In genomic region chr16:30561212-30561816, GRCh38 we compare ENCODE assay signal across 6 cellular contexts. TPM values are rescaled to one million over a fixed set of nuclear protein-coding genes. Genes with fewer than 3 reads are reported as not detected.
DNase-seq lines count a peak whose midpoint lies in the region; ATAC-seq and TF ChIP-seq lines count a peak whose summit lies in the region.

No MANE protein-coding gene starts in this region.

- TF ChIP-seq POLR2A in lower leg skin (IDR thresholded peaks at IDR 0.05): no peak

- H3K4me1 Mint-ChIP-seq in CD14-positive monocyte (peaks cover 46% of the 10 kb centered on the region), chondrocyte (ENCODE audit: low read depth) (peaks cover 13% of the 10 kb centered on the region)
- peaks cover 25% of the 10 kb centered on the region for H3K4me1 Mint-ChIP-seq in activated T-cell treated with anti-CD3 and anti-CD28 coated beads, Interleukin-2, amount 50 U/mL, for 24 hours (ENCODE audit: low read depth)

- H3K27ac Mint-ChIP-seq in CD14-positive monocyte (peak overlapping the region; percentile 91 to 96 (median 95)), chondrocyte (ENCODE audit: unreplicated experiment) (no peak overlapping the region)
- H3K27ac Mint-ChIP-seq in activated T-cell treated with anti-CD3 and anti-CD28 coated beads, Interleukin-2, amount 50 U/mL, for 24 hours: peak overlapping the region; percentile 85

- ATAC-seq in GM18519 (IDR thresholded peaks at IDR 0.05; ENCODE audit: low FRiP score, unreplicated experiment) (no peak), HG03025 (IDR thresholded peaks at IDR 0.05; ENCODE audit: low FRiP score, unreplicated experiment) (no peak)

- H3K4me3 Mint-ChIP-seq in CD14-positive monocyte (peak overlapping the region; percentile 94 to 97), chondrocyte (ENCODE audit: unreplicated experiment) (no peak overlapping the region)
- H3K4me3 Mint-ChIP-seq in activated T-cell treated with anti-CD3 and anti-CD28 coated beads, Interleukin-2, amount 50 U/mL, for 24 hours: peak overlapping the region; percentile 78

- H3K27me3 Mint-ChIP-seq in CD14-positive monocyte (ENCODE audit: low read depth in 3 of 3) (peaks cover 3 to 5% (median 5%) of the 10 kb centered on the region in 3 donors), chondrocyte (ENCODE audit: low read depth) (no peaks in the 10 kb centered on the region)
- H3K27me3 Mint-ChIP-seq in activated T-cell treated with anti-CD3 and anti-CD28 coated beads, Interleukin-2, amount 50 U/mL, for 24 hours: no peaks in the 10 kb centered on the region

- H3K4me3 ChIP-seq in lower leg skin (ENCODE audit: low read depth, poor library complexity, severe bottlenecking): peak overlapping the region; percentile 14

- no peaks in the 10 kb centered on the region for H3K9me3 Mint-ChIP-seq in CD14-positive monocyte
- no peaks in the 10 kb centered on the region for H3K9me3 Mint-ChIP-seq in activated T-cell treated with anti-CD3 and anti-CD28 coated beads, Interleukin-2, amount 50 U/mL, for 24 hours
- H3K9me3 Mint-ChIP-seq in chondrocyte (ENCODE audit: low read depth): no peaks in the 10 kb centered on the region

- intact Hi-C loops in CD14-positive monocyte (cut with micrococcal nuclease) (no loop called here), lower leg skin (cut with DNase I; ENCODE audit: low total_unique reads) (loop anchor here (10.0 kb wide), 1 partner anchor 73 kb away; no protein-coding TSS in a partner anchor)

- peaks cover under 1 to 2% of the 10 kb centered on the region in 2 donors for H3K36me3 Mint-ChIP-seq in CD14-positive monocyte
- peaks cover 8% of the 10 kb centered on the region for H3K36me3 Mint-ChIP-seq in activated T-cell treated with anti-CD3 and anti-CD28 coated beads, Interleukin-2, amount 50 U/mL, for 24 hours (ENCODE audit: low read depth)
- H3K36me3 Mint-ChIP-seq in chondrocyte (ENCODE audit: low read depth): no peaks in the 10 kb centered on the region

- WGBS in lower leg skin, 2 donors: 25 to 40% methylated on average over 22 to 44 of the region's 45 CpGs

- no peak for DNase-seq in CD14-positive monocyte (ENCODE audit: low spot score)
- peak; percentile 57 for DNase-seq in activated T-cell treated with anti-CD3 and anti-CD28 coated beads, Interleukin-2, amount 50 U/mL, for 24 hours
- DNase-seq in lower leg skin (ENCODE audit: low spot score in 2 of 2): no peak
- DNase-seq in chondrocyte (ENCODE audit: low spot score): no peak

- no peak for TF ChIP-seq CTCF in CD14-positive monocyte (IDR thresholded peaks at IDR 0.05)
- no peak for TF ChIP-seq CTCF in lower leg skin (IDR thresholded peaks at IDR 0.05)
- no peak for TF ChIP-seq CTCF in chondrocyte (IDR thresholded peaks at IDR 0.05)

RNA-seq across cellular contexts. Expression of gene ZNF764, which starts 3.1 kb away (rescaled TPM):
- 1 to 10 TPM in 1 of 2 donors, under 1 TPM in 1; 0.94 to 1.0 TPM for polyA plus RNA-seq in CD14-positive monocyte
- 10 to 100 TPM in 3 of 4 donors, 1 to 10 TPM in 1; 8.3 to 12.0 (median 10.3) TPM for total RNA-seq in lower leg skin
- total RNA-seq in chondrocyte: 8.3 to 11.1 TPM (median 8.6 TPM) in 3 replicates

RNA-seq across cellular contexts. Expression of gene ZNF688, which starts 10.2 kb away (rescaled TPM):
- 10 to 100 TPM; 18.9 to 24.1 TPM for polyA plus RNA-seq in CD14-positive monocyte
- total RNA-seq in lower leg skin (10 to 100 TPM; 11.9 to 22.5 (median 16.0) TPM), chondrocyte (11.7 to 15.0 TPM (median 13.7 TPM) in 3 replicates)

RNA-seq across cellular contexts. Expression of gene ZNF785, which starts 24.2 kb away (rescaled TPM):
- polyA plus RNA-seq in CD14-positive monocyte: 1 to 10 TPM in 1 of 2 donors, under 1 TPM in 1; 0.67 to 1.1 TPM
- 10 to 100 TPM in 2 of 4 donors, 1 to 10 TPM in 2; 9.5 to 19.2 (median 10.4) TPM for total RNA-seq in lower leg skin
- 17.0 to 20.2 TPM (median 17.7 TPM) in 3 replicates for total RNA-seq in chondrocyte

RNA-seq across cellular contexts. Expression of gene ZNF747, which starts 26.7 kb away (rescaled TPM):
- 1 to 10 TPM; 4.1 to 6.6 TPM for polyA plus RNA-seq in CD14-positive monocyte
- 10 to 100 TPM in 3 of 4 donors, 1 to 10 TPM in 1; 9.9 to 23.7 (median 19.6) TPM for total RNA-seq in lower leg skin
- 3.5 to 6.7 TPM (median 6.7 TPM) in 3 replicates for total RNA-seq in chondrocyte

RNA-seq across cellular contexts. Expression of gene ZNF768, which starts 34.9 kb away (rescaled TPM):
- polyA plus RNA-seq in CD14-positive monocyte: 1 to 10 TPM; 2.8 to 3.0 TPM
- 10 to 100 TPM; 31.1 to 43.5 (median 41.0) TPM for total RNA-seq in lower leg skin
- 27.6 to 30.0 TPM (median 28.6 TPM) in 3 replicates for total RNA-seq in chondrocyte
